Comparison of ENCODE assay signal across 8 cellular contexts in the genomic region with DNA sequence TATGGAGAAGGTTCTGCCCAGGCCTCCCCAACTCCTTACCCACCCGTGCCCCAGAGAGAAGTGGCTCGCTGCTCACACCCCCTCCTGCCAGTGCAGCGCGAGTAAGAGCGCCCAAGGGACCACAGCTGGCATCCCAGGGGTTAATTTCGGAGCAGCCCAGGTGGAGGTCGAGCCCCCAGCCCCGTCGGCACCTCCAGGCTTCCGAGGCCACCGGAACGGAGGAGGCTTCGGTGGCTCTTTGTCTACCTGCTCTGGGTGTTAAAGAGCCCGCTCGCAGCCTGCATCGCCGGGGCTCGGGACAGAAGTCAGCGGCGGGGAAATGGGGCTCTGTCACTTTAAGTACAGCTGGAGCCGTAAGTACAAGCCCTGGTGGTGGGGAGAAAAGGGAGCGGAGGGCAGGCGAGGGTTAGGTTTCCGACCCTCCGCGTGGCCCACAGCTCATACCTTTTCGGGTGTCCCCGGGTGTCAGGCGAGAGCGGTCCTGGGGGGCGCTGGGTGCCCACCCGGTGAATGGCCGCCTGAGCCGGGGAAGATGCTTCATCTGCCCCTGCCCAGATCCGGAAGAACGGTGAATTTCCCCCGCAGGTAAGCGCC.
DNase-seq lines count a peak whose midpoint lies in the region; TF ChIP-seq lines count a peak whose summit lies in the region.

No MANE protein-coding gene starts in this region.

- no peak for TF ChIP-seq POLR2A in spleen (IDR thresholded peaks at IDR 0.05)

- H3K36me3 ChIP-seq in HUES64 (ENCODE audit: insufficient read depth, low read length): no peaks in the 10 kb centered on the region
- peaks cover 42% of the 10 kb centered on the region for H3K36me3 ChIP-seq in brain microvascular endothelial cell (replicated peaks)
- H3K36me3 ChIP-seq in spleen: no peaks in the 10 kb centered on the region

- H3K27ac Mint-ChIP-seq in T-helper 2 cell treated with Interferon-gamma antibody and Interleukin-4, amounts not matched to agents 5 μg/mL and 100 μg/mL, for 36 hours: no peak overlapping the region
- no peak overlapping the region for H3K27ac Mint-ChIP-seq in immature natural killer cell

- intact Hi-C loops in spleen (cut with DNase I; ENCODE audit: low total_unique reads): no loop called here

- peak overlapping the region; percentile 76 for H3K9ac ChIP-seq in HUES64 (ENCODE audit: low read depth, low read length)

- H3K27me3 Mint-ChIP-seq in T-helper 2 cell treated with Interferon-gamma antibody and Interleukin-4, amounts not matched to agents 5 μg/mL and 100 μg/mL, for 36 hours (ENCODE audit: low read depth): peaks cover 59% of the 10 kb centered on the region
- H3K27me3 Mint-ChIP-seq in immature natural killer cell (ENCODE audit: low read depth in 3 of 3): peaks cover 7 to 15% (median 14%) of the 10 kb centered on the region in 3 donors

- peak overlapping the region; percentile 38 for H3K4me3 ChIP-seq in AG09309 (ENCODE audit: control insufficient read depth, low read depth, low read length)
- H3K4me3 ChIP-seq in HUES64 (ENCODE audit: low read length): peak overlapping the region; percentile 77
- peak overlapping the region; percentile 72 for H3K4me3 ChIP-seq in brain microvascular endothelial cell (ENCODE audit: low read depth, low read length)
- H3K4me3 ChIP-seq in spleen: peak overlapping the region; percentile 47 to 90 (median 59)

- H3K9me3 ChIP-seq in HUES64 (ENCODE audit: insufficient read depth, low read depth, low read length): no peaks in the 10 kb centered on the region
- no peaks in the 10 kb centered on the region for H3K9me3 ChIP-seq in spleen

- in situ Hi-C loops in brain microvascular endothelial cell (cut with HindIII; ENCODE audit: low pct_ligation_motif_present, low sequenced_read_pairs): no loop called here

- under 1% methylated on average over 38 of the region's 38 CpGs for WGBS in HUES64
- 2 to 7% (median 2%) methylated on average over 22 to 38 of the region's 38 CpGs for WGBS in spleen, 5 donors

- H3K4me1 Mint-ChIP-seq in T-helper 2 cell treated with Interferon-gamma antibody and Interleukin-4, amounts not matched to agents 5 μg/mL and 100 μg/mL, for 36 hours (ENCODE audit: low read depth): peaks cover 1% of the 10 kb centered on the region
- peaks cover 18 to 25% of the 10 kb centered on the region in 2 donors for H3K4me1 Mint-ChIP-seq in immature natural killer cell

- peak overlapping the region; percentile 64 for H3K27ac ChIP-seq in HUES64 (ENCODE audit: low read depth, low read length)
- peak overlapping the region; percentile 91 for H3K27ac ChIP-seq in brain microvascular endothelial cell
- H3K27ac ChIP-seq in spleen: peak overlapping the region in 4 of 8 donors; percentile 13 to 67 (median 51)

- DNase-seq in AG09309 (ENCODE audit: low read depth): no peak
- no peak for DNase-seq in T-helper 2 cell treated with Interferon-gamma antibody and Interleukin-4, amounts not matched to agents 5 μg/mL and 100 μg/mL, for 36 hours (ENCODE audit: low spot score)
- no peak for DNase-seq in brain microvascular endothelial cell
- peak; percentile 15 to 18 (median 17) for DNase-seq in immature natural killer cell
- peak; percentile 88 for DNase-seq in spleen
- DNase-seq in DMS79 treated with DMSO at 0.1 percent for 48 hours (lab: John Stamatoyannopoulos, UW): no peak
- no peak for DNase-seq in T1000 (lab: John Stamatoyannopoulos, UW)

- H3K4me1 ChIP-seq in HUES64 (ENCODE audit: insufficient read depth, low read length): peaks cover 55% of the 10 kb centered on the region
- peaks cover 0 to 53% (median 36%) of the 10 kb centered on the region in 6 donors for H3K4me1 ChIP-seq in spleen

- TF ChIP-seq CTCF in AG09309 (IDR thresholded peaks at IDR 0.05; ENCODE audit: control insufficient read depth, insufficient read depth, low read depth, low read length, missing control alignments) (no peak), brain microvascular endothelial cell (IDR thresholded peaks at IDR 0.05; ENCODE audit: low read depth, low read length, missing control alignments) (peak; percentile 10), spleen (IDR thresholded peaks at IDR 0.05 in 8 of 11, conservative IDR thresholded peaks at IDR 0.05 in 3 of 11) (no peak)

- no peaks in the 10 kb centered on the region for H3K9me3 Mint-ChIP-seq in T-helper 2 cell treated with Interferon-gamma antibody and Interleukin-4, amounts not matched to agents 5 μg/mL and 100 μg/mL, for 36 hours
- no peaks in the 10 kb centered on the region for H3K9me3 Mint-ChIP-seq in immature natural killer cell

- H3K27me3 ChIP-seq in HUES64 (ENCODE audit: insufficient read depth, low read length) (no peaks in the 10 kb centered on the region; the same call in 1 of the 2 replicates), brain microvascular endothelial cell (replicated peaks) (no peaks in the 10 kb centered on the region), spleen (replicated peaks in 1 of 7) (peaks cover 0 to 27% (median 5%) of the 10 kb centered on the region in 7 donors)

- no peaks in the 10 kb centered on the region for H3K36me3 Mint-ChIP-seq in T-helper 2 cell treated with Interferon-gamma antibody and Interleukin-4, amounts not matched to agents 5 μg/mL and 100 μg/mL, for 36 hours (ENCODE audit: low read depth)
- H3K36me3 Mint-ChIP-seq in immature natural killer cell: no peaks in the 10 kb centered on the region

- peak overlapping the region; percentile 52 for H3K4me3 Mint-ChIP-seq in T-helper 2 cell treated with Interferon-gamma antibody and Interleukin-4, amounts not matched to agents 5 μg/mL and 100 μg/mL, for 36 hours
- H3K4me3 Mint-ChIP-seq in immature natural killer cell: peak overlapping the region; percentile 73 to 89 (median 82)

Comparison
In these comparisons a context has a peak if more than half of its experiments do, and no peak if none do; other contexts are left out.
1. DNase-seq: peak in immature natural killer cell (3 of 3) and spleen (single experiment); none in AG09309 (single experiment), T-helper 2 cell treated with Interferon-gamma antibody and Interleukin-4, amounts not matched to agents 5 μg/mL and 100 μg/mL, for 36 hours (single experiment), brain microvascular endothelial cell (single experiment), DMS79 treated with DMSO at 0.1 percent for 48 hours (single experiment) and T1000 (single experiment).
2. Peak in every context shown above with its lines, with median percentiles within 50 percentile points of each other: H3K4me3 ChIP-seq.